ENCODE assay signal across 8 cellular contexts in the genomic region with DNA sequence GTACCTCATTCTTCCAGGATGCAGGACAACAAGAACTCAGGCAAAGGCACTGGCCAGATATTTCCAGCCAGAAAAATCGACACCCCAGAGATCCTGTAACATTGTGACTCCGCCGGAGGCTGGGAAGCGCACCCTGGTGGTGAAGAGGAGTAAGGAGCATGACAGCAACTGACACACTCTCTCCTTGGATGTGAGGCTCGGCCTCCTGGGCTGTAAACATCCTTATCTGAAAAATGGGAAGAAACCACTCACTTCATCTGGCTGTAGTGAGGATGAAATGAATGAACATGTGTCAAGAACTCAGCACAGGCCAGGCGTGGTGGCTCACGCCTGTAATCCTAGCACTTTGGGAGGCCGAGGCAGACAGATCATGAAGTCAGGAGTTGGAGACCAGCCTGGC. TPM values are rescaled to one million over a fixed set of nuclear protein-coding genes. Genes with fewer than 3 reads are reported as not detected.
A peak's percentile ranks its signal among the peaks of the same experiment; 100 is the strongest.
DNase-seq lines count a peak whose midpoint lies in the region; ATAC-seq and TF ChIP-seq lines count a peak whose summit lies in the region.

No MANE protein-coding gene starts in this region.

- no peak overlapping the region for H2AFZ ChIP-seq in OCI-LY3 (ENCODE audit: low read depth, low read length)

- H3K9ac ChIP-seq in OCI-LY3 (ENCODE audit: low read length): no peak overlapping the region

- WGBS in heart left ventricle, 4 donors: 77 to 81% (median 81%) methylated on average over 8 of the region's 8 CpGs

- no peak overlapping the region for H3K4me2 ChIP-seq in OCI-LY3 (ENCODE audit: low read length)

- H3K4me3 ChIP-seq in heart left ventricle (no peak overlapping the region), OCI-LY3 (ENCODE audit: low read length) (no peak overlapping the region)

- H3K79me2 ChIP-seq in OCI-LY3 (ENCODE audit: low read length): no peaks in the 10 kb centered on the region

- TF ChIP-seq POLR2A in heart left ventricle (IDR thresholded peaks at IDR 0.05): no peak

- H3K9me3 ChIP-seq in heart left ventricle (no peaks in the 10 kb centered on the region), OCI-LY3 (ENCODE audit: insufficient read depth, low read length) (no peaks in the 10 kb centered on the region)

- no peaks in the 10 kb centered on the region for H4K20me1 ChIP-seq in OCI-LY3 (ENCODE audit: insufficient read depth, low read length)

- H3K36me3 ChIP-seq in heart left ventricle (peaks cover 0 to 91% (median 54%) of the 10 kb centered on the region in 9 donors), OCI-LY3 (replicated peaks; ENCODE audit: low read depth, low read length) (peaks cover 29% of the 10 kb centered on the region)

- H3K4me1 ChIP-seq in heart left ventricle: peaks cover 0 to 14% (median 3%) of the 10 kb centered on the region in 12 donors
- peaks cover 5% of the 10 kb centered on the region; the same call in 1 of the 2 replicates for H3K4me1 ChIP-seq in OCI-LY3 (ENCODE audit: low read length)

- ATAC-seq in heart left ventricle (peak in 3 of 4 donors; percentile 21 to 37 (median 28)), left ventricle myocardium superior (peak; percentile 36), HG02610 (IDR thresholded peaks at IDR 0.05; ENCODE audit: unreplicated experiment) (no peak), HG03520 (IDR thresholded peaks at IDR 0.05; ENCODE audit: unreplicated experiment) (no peak)

- DNase-seq in heart left ventricle (no peak), cardiac septum (ENCODE audit: low spot score) (no peak), left ventricle myocardium superior (no peak)
- DNase-seq in activated effector memory CD4-positive, alpha-beta T cell treated with anti-CD3 and anti-CD28 coated beads, Interleukin-2, amount 50 U/mL, for 16 hours: peak; percentile 76
- peak; percentile 11 to 20 for DNase-seq in stimulated activated CD4-positive, alpha-beta T cell treated with anti-CD3 and anti-CD28 coated beads, Interleukin-4, amount 100 ng/mL, for 48 hours (ENCODE audit: low read depth in 2 of 2)

- intact Hi-C loops in heart left ventricle (cut with DNase I): loop anchor here in 1 of 10 donors (2.0 kb wide), 1 partner anchor 75 kb away; no protein-coding TSS in a partner anchor
- intact Hi-C loops in cardiac septum (cut with DNase I): no loop called here
- intact Hi-C loops in left ventricle myocardium superior (cut with micrococcal nuclease): no loop called here

- no peaks in the 10 kb centered on the region for H3K27me3 ChIP-seq in heart left ventricle
- H3K27me3 ChIP-seq in OCI-LY3 (ENCODE audit: low read depth, low read length): no peaks in the 10 kb centered on the region

- peak; percentile 26 to 63 (median 44) for TF ChIP-seq CTCF in heart left ventricle (IDR thresholded peaks at IDR 0.05)
- TF ChIP-seq CTCF in OCI-LY3 (IDR thresholded peaks at IDR 0.05; ENCODE audit: low read depth, low read length): peak; percentile 43

- H3K27ac ChIP-seq in heart left ventricle (no peak overlapping the region), OCI-LY3 (ENCODE audit: low read length) (no peak overlapping the region)

RNA-seq across cellular contexts. Expression of gene TCHP, which starts 27.5 kb away (rescaled TPM):
- total RNA-seq in heart left ventricle (10 to 100 TPM in 4 of 9 donors, 1 to 10 TPM in 5; 7.4 to 11.7 (median 8.9) TPM), cardiac septum (9.3 TPM), left ventricle myocardium superior (11.4 TPM)
- 10 to 100 TPM; 10.1 to 10.6 TPM for polyA plus RNA-seq in heart left ventricle

RNA-seq across cellular contexts. Expression of gene GLTP, which starts 47.3 kb away (rescaled TPM):
- total RNA-seq in heart left ventricle (10 to 100 TPM; 18.0 to 68.6 (median 25.1) TPM), cardiac septum (23.3 TPM), left ventricle myocardium superior (19.8 TPM)
- polyA plus RNA-seq in heart left ventricle: 10 to 100 TPM; 16.9 to 28.1 TPM

Comparison
In these comparisons a context has a peak if more than half of its experiments do, and no peak if none do; other contexts are left out.
1. ATAC-seq: peak in heart left ventricle (3 of 4) and left ventricle myocardium superior (single experiment); none in HG02610 (single experiment) and HG03520 (single experiment).
2. DNase-seq: peak in activated effector memory CD4-positive, alpha-beta T cell treated with anti-CD3 and anti-CD28 coated beads, Interleukin-2, amount 50 U/mL, for 16 hours (single experiment) and stimulated activated CD4-positive, alpha-beta T cell treated with anti-CD3 and anti-CD28 coated beads, Interleukin-4, amount 100 ng/mL, for 48 hours (2 of 2); none in heart left ventricle (0 of 5), cardiac septum (single experiment) and left ventricle myocardium superior (single experiment).